In genomic region chr11:68051191-68052136, GRCh38 we compare ENCODE assay signal across 1 cellular context.
TF ChIP-seq lines count a peak whose summit lies in the region.

No MANE protein-coding gene starts in this region.

TF ChIP-seq in HepG2, 621 proteins besides CTCF, POLR2A, EP300 and RAD21:
- TF ChIP-seq ZBTB1 (CRISPR knock-in tag; IDR thresholded peaks at IDR 0.05; ENCODE audit: borderline replicate concordance) = no peak
- TF ChIP-seq KLF9 (CRISPR knock-in tag; IDR thresholded peaks at IDR 0.05; ENCODE audit: low read depth) = no peak
- no peak for TF ChIP-seq USF2 (IDR thresholded peaks at IDR 0.05; ENCODE audit: low read depth, low read length)
- no peak for TF ChIP-seq USF2 (CRISPR knock-in tag; IDR thresholded peaks at IDR 0.05; ENCODE audit: borderline replicate concordance)
- TF ChIP-seq NR1H2 (CRISPR knock-in tag; IDR thresholded peaks at IDR 0.05; ENCODE audit: borderline replicate concordance, low read depth) = no peak
- TF ChIP-seq AGO2 (optimal IDR thresholded peaks at IDR 0.05; ENCODE audit: low read depth, low read length) = peak; percentile 75
- no peak for TF ChIP-seq ZNF598 (CRISPR knock-in tag; IDR thresholded peaks at IDR 0.05; ENCODE audit: borderline replicate concordance)
- TF ChIP-seq ZBTB25 (CRISPR knock-in tag; IDR thresholded peaks at IDR 0.05) = no peak
- no peak for TF ChIP-seq NR2F2 (IDR thresholded peaks at IDR 0.05; ENCODE audit: borderline replicate concordance, low read depth)
- no peak for TF ChIP-seq PATZ1 (CRISPR knock-in tag; IDR thresholded peaks at IDR 0.05)
- no peak for TF ChIP-seq REPIN1 (CRISPR knock-in tag; IDR thresholded peaks at IDR 0.05; ENCODE audit: borderline replicate concordance, low read depth)
- TF ChIP-seq FIP1L1 (IDR thresholded peaks at IDR 0.05; ENCODE audit: borderline replicate concordance, insufficient read depth, low read depth, low read length) = 0 out of 2 replicates have a peak, but pooled peaks have one; percentile 2
- TF ChIP-seq NRL (CRISPR knock-in tag; IDR thresholded peaks at IDR 0.05; ENCODE audit: borderline replicate concordance) = 0 out of 2 replicates have a peak, but pooled peaks have one; percentile 13
- no peak for TF ChIP-seq SIX1 (CRISPR knock-in tag; IDR thresholded peaks at IDR 0.05; ENCODE audit: borderline replicate concordance)
- peak; percentile 13 for TF ChIP-seq ZC3H13 (CRISPR knock-in tag; IDR thresholded peaks at IDR 0.05)
- no peak for TF ChIP-seq DR1 (CRISPR knock-in tag; IDR thresholded peaks at IDR 0.05)
- no peak for TF ChIP-seq PCBP1 (IDR thresholded peaks at IDR 0.05; ENCODE audit: borderline replicate concordance, low read depth, low read length)
- no peak for TF ChIP-seq TFDP2 (CRISPR knock-in tag; IDR thresholded peaks at IDR 0.05)
- TF ChIP-seq ZNF546 (CRISPR knock-in tag; conservative IDR thresholded peaks at IDR 0.05) = 0 out of 2 replicates have a peak, but pooled peaks have one; percentile 28
- no peak for TF ChIP-seq ZNF224 (CRISPR knock-in tag; IDR thresholded peaks at IDR 0.05)
- no peak for TF ChIP-seq ZSCAN30 (CRISPR knock-in tag; IDR thresholded peaks at IDR 0.05)
- no peak for TF ChIP-seq ZNF414 (CRISPR knock-in tag; IDR thresholded peaks at IDR 0.05)
- TF ChIP-seq SAFB2 (CRISPR knock-in tag; IDR thresholded peaks at IDR 0.05; ENCODE audit: borderline replicate concordance, low read depth) = 0 out of 2 replicates have a peak, but pooled peaks have one; percentile 32
- no peak for TF ChIP-seq MTA1 (CRISPR knock-in tag; IDR thresholded peaks at IDR 0.05; ENCODE audit: borderline replicate concordance)
- no peak for TF ChIP-seq NPAS2 (CRISPR knock-in tag; IDR thresholded peaks at IDR 0.05; ENCODE audit: borderline replicate concordance)
- TF ChIP-seq ZNF589 (CRISPR knock-in tag; conservative IDR thresholded peaks at IDR 0.05) = 0 out of 2 replicates have a peak, but pooled peaks have one; percentile 20
- no peak for TF ChIP-seq MATR3 (CRISPR knock-in tag; IDR thresholded peaks at IDR 0.05)
- TF ChIP-seq CENPBD1 (CRISPR knock-in tag; IDR thresholded peaks at IDR 0.05; ENCODE audit: borderline replicate concordance, low read depth) = no peak
- no peak for TF ChIP-seq ZNF530 (CRISPR knock-in tag; IDR thresholded peaks at IDR 0.05; ENCODE audit: low read depth)
- TF ChIP-seq RBM22 (optimal IDR thresholded peaks at IDR 0.05; ENCODE audit: low read length) = peak; percentile 12
- TF ChIP-seq ZNF124 (CRISPR knock-in tag; IDR thresholded peaks at IDR 0.05) = no peak
- TF ChIP-seq ZNF383 (CRISPR knock-in tag; IDR thresholded peaks at IDR 0.05; ENCODE audit: borderline replicate concordance) = no peak
- no peak for TF ChIP-seq ZNF562 (CRISPR knock-in tag; IDR thresholded peaks at IDR 0.05; ENCODE audit: borderline replicate concordance)
- no peak for TF ChIP-seq CERS6 (CRISPR knock-in tag; IDR thresholded peaks at IDR 0.05)
- TF ChIP-seq TCF12 (IDR thresholded peaks at IDR 0.05) = no peak
- no peak for TF ChIP-seq TCF12 (CRISPR knock-in tag; IDR thresholded peaks at IDR 0.05)
- 0 out of 2 replicates have a peak, but pooled peaks have one; percentile 30 for TF ChIP-seq SPEN (CRISPR knock-in tag; IDR thresholded peaks at IDR 0.05; ENCODE audit: low read depth)
- TF ChIP-seq ZNF20 (CRISPR knock-in tag; IDR thresholded peaks at IDR 0.05) = no peak
- TF ChIP-seq POGK (CRISPR knock-in tag; conservative IDR thresholded peaks at IDR 0.05) = no peak
- TF ChIP-seq ZBTB4 (CRISPR knock-in tag; IDR thresholded peaks at IDR 0.05; ENCODE audit: borderline replicate concordance) = no peak
- peak; percentile 88 for TF ChIP-seq AKAP8 (CRISPR knock-in tag; IDR thresholded peaks at IDR 0.05)
- TF ChIP-seq HOXA7 (CRISPR knock-in tag; IDR thresholded peaks at IDR 0.05) = no peak
- TF ChIP-seq ZNF326 (CRISPR knock-in tag; IDR thresholded peaks at IDR 0.05; ENCODE audit: borderline replicate concordance) = no peak
- peak; percentile 9 for TF ChIP-seq POLR2G (IDR thresholded peaks at IDR 0.05; ENCODE audit: low read depth, low read length)
- TF ChIP-seq ZEB1 (IDR thresholded peaks at IDR 0.05; ENCODE audit: insufficient replicate concordance, low read depth) = no peak
- no peak for TF ChIP-seq TFAP4 (IDR thresholded peaks at IDR 0.05; ENCODE audit: borderline replicate concordance, low read depth)
